In genomic region chr6:131995924-131996323, GRCh38 we compare ENCODE assay signal across 13 cellular contexts. TPM values are rescaled to one million over a fixed set of nuclear protein-coding genes. Genes with fewer than 3 reads are reported as not detected.
DNase-seq lines count a peak whose midpoint lies in the region; ATAC-seq, FAIRE-seq and TF ChIP-seq lines count a peak whose summit lies in the region.
"Had no signal": no experiment of that assay in that cellular context is flagged by ENCODE, and none has a peak within 500 bp of the region (broad histone marks: within the 10 kb centered on the region; RNA-seq: fewer than 3 reads in every experiment).

No MANE protein-coding gene starts in this region.

- no TSS peak for BruUV-seq in IMR-90 (replicated peaks; lab: Mats Ljungman, UMichigan)

- no peak overlapping the region for H4K8ac ChIP-seq in IMR-90 (ENCODE audit: low read depth in 2 of 2, low read length in 2 of 2)

- no peak overlapping the region for H3K14ac ChIP-seq in IMR-90 (replicated peaks; ENCODE audit: low read depth, low read length)

- peak; percentile 36 for FAIRE-seq in bronchial epithelial cell (lab: Jason Lieb, UNC)

- H3K27ac ChIP-seq in IMR-90 (ENCODE audit: insufficient read depth, low read length) (no peak overlapping the region), spleen (no peak overlapping the region), aorta (ENCODE audit: low read depth in 1 of 2, low read length in 2 of 2) (no peak overlapping the region)
- H3K27ac ChIP-seq: heart right ventricle, PC-9, tibial nerve had no signal

- no peak overlapping the region for H3K4me2 ChIP-seq in IMR-90 (ENCODE audit: low read depth, low read length)
- H3K4me2 ChIP-seq: PC-9 had no signal

- H3K27me3 ChIP-seq in IMR-90 (ENCODE audit: control insufficient read depth, insufficient read depth, low read length) (no peaks in the 10 kb centered on the region), bronchial epithelial cell (ENCODE audit: control insufficient read depth, insufficient read depth, low read length) (no peaks in the 10 kb centered on the region), spleen (replicated peaks in 1 of 7) (no peaks in the 10 kb centered on the region), aorta (ENCODE audit: control insufficient read depth in 1 of 2, insufficient read depth in 2 of 2, low read length in 1 of 2) (no peaks in the 10 kb centered on the region)
- H3K27me3 ChIP-seq: heart right ventricle, tibial nerve had no signal

- H2BK120ac ChIP-seq in IMR-90 (ENCODE audit: low read depth, low read length) = no peak overlapping the region

- H3K79me1 ChIP-seq in IMR-90 (ENCODE audit: low read depth in 1 of 2, low read length in 2 of 2) = no peaks in the 10 kb centered on the region

- no peak overlapping the region for H4K91ac ChIP-seq in IMR-90 (ENCODE audit: insufficient read depth, low read depth, low read length)

- intact Hi-C loops in IMR-90 (cut with micrococcal nuclease) (no loop called here), spleen (cut with DNase I; ENCODE audit: low total_unique reads) (no loop called here), aorta (cut with DNase I) (loop anchor here (5.0 kb wide), 2 partner anchors 39 to 44 kb away; partner anchors contain the start of gene CCN2 (in 1 of the 2))

- H2BK20ac ChIP-seq in IMR-90 (ENCODE audit: low read depth, low read length) = no peak overlapping the region

- no peak overlapping the region for H3K4ac ChIP-seq in IMR-90 (ENCODE audit: low read depth, low read length)

- peak; percentile 50 for DNase-seq in AG08396 (ENCODE audit: low spot score)
- peak; percentile 94 for DNase-seq in IMR-90
- peak; percentile 98 for DNase-seq in bronchial epithelial cell (ENCODE audit: low read depth)
- peak; percentile 88 for DNase-seq in kidney tubule cell (ENCODE audit: low spot score)
- no peak for DNase-seq in spleen
- no peak for DNase-seq in stimulated activated naive CD8-positive, alpha-beta T cell treated with anti-CD3 and anti-CD28 coated beads, Interleukin-15, Interleukin-2, amounts not matched to agents 100 U/mL and 50 U/mL, for 24 hours
- DNase-seq in activated gamma-delta T cell (lab: John Stamatoyannopoulos, UW) = no peak
- DNase-seq in aorta = no peak
- DNase-seq: activated T-cell treated with anti-CD3 and anti-CD28 coated beads, Interleukin-2, amount 50 U/mL, for 24 hours; heart right ventricle; right cardiac atrium had no signal

- CTCF ChIA-PET in IMR-90 (lab: Yijun Ruan, JAX) = no interaction called here

- H2BK5ac ChIP-seq in IMR-90 (ENCODE audit: low read depth, low read length, poor library complexity, severe bottlenecking) = peak overlapping the region; percentile 33

- TF ChIP-seq CTCF in IMR-90 (conservative IDR thresholded peaks at IDR 0.05; ENCODE audit: low read depth, low read length) = no peak
- no peak for TF ChIP-seq CTCF in bronchial epithelial cell (IDR thresholded peaks at IDR 0.05; ENCODE audit: insufficient read depth, low read length, severe bottlenecking)
- no peak for TF ChIP-seq CTCF in spleen (IDR thresholded peaks at IDR 0.05 in 8 of 11, conservative IDR thresholded peaks at IDR 0.05 in 3 of 11)

- H3K4me1 ChIP-seq in IMR-90 (ENCODE audit: control insufficient read depth, insufficient read depth, low read length) (peaks cover 2% of the 10 kb centered on the region), spleen (peaks cover 0 to 17% (median 3%) of the 10 kb centered on the region in 6 donors), aorta (ENCODE audit: control insufficient read depth in 1 of 2, insufficient read depth in 2 of 2, low read length in 2 of 2) (peaks cover 0 to 1% of the 10 kb centered on the region in 2 donors)

- WGBS in IMR-90 (ENCODE audit: extremely low coverage in 2 of 2, insufficient read length in 1 of 2), 2 experiments = no CpG with 5 or more reads among the region's 1 CpG
- WGBS in spleen, 5 donors = 42 to 100% (median 92%) methylated on average over 1 of the region's 1 CpG
- WGBS in aorta, 2 donors = 90 to 97% methylated on average over 1 of the region's 1 CpG

- in situ Hi-C loops in IMR-90 (cut with MboI; ENCODE audit: low sequenced_read_pairs) = no loop called here

- no peak for TF ChIP-seq POLR2A in IMR-90 (IDR thresholded peaks at IDR 0.05; ENCODE audit: low read depth, low read length)
- TF ChIP-seq POLR2A in spleen (IDR thresholded peaks at IDR 0.05) = no peak

- H3K56ac ChIP-seq in IMR-90 (ENCODE audit: extremely low read depth, insufficient read depth, low read length) = no peak overlapping the region

- H2AK5ac ChIP-seq in IMR-90 (ENCODE audit: low read depth, low read length) = no peak overlapping the region

- ATAC-seq in IMR-90 (ENCODE audit: low read depth) = peak; percentile 85
- ATAC-seq in stimulated activated naive CD8-positive, alpha-beta T cell treated with anti-CD3 and anti-CD28 coated beads, Interleukin-15, Interleukin-2, amounts not matched to agents 100 U/mL and 50 U/mL, for 24 hours = no peak
- ATAC-seq in aorta (ENCODE audit: low FRiP score) = no peak
- ATAC-seq: heart right ventricle, right cardiac atrium had no signal

- no peak overlapping the region for H2BK15ac ChIP-seq in IMR-90 (ENCODE audit: low read depth, low read length)

- no peak overlapping the region for H3K9ac ChIP-seq in IMR-90 (ENCODE audit: low read depth, low read length)

- H4K5ac ChIP-seq in IMR-90 (ENCODE audit: low read depth, low read length) = no peak overlapping the region

- H3K4me3 ChIP-seq in IMR-90 (ENCODE audit: insufficient read depth, low read depth, low read length) = no peak overlapping the region
- no peak overlapping the region for H3K4me3 ChIP-seq in bronchial epithelial cell (ENCODE audit: low read depth, low read length)
- no peak overlapping the region for H3K4me3 ChIP-seq in spleen
- H3K4me3 ChIP-seq in aorta (ENCODE audit: low read length in 2 of 2) = no peak overlapping the region
- H3K4me3 ChIP-seq: heart right ventricle, PC-9, tibial nerve had no signal

- H3K9me3 ChIP-seq in IMR-90 (ENCODE audit: control insufficient read depth, insufficient read depth, low read length) (peaks cover 2% of the 10 kb centered on the region), spleen (peaks cover 0 to 10% (median 0%) of the 10 kb centered on the region in 8 donors), aorta (ENCODE audit: control insufficient read depth, low read length) (no peaks in the 10 kb centered on the region)

- TF ChIP-seq RAD21 in IMR-90 (IDR thresholded peaks at IDR 0.05; ENCODE audit: low read length) = no peak

- no peak overlapping the region for H2AFZ ChIP-seq in IMR-90 (replicated peaks; ENCODE audit: low read length, poor library complexity)
- H2AFZ ChIP-seq: PC-9 had no signal

- POLR2A ChIA-PET in IMR-90 (lab: Charles Lee; ENCODE audit: unreplicated experiment) = no interaction called here

- no peak overlapping the region for H3K18ac ChIP-seq in IMR-90 (ENCODE audit: low read depth, low read length)

- H4K20me1 ChIP-seq in IMR-90 (ENCODE audit: insufficient read depth, low read length) = no peaks in the 10 kb centered on the region

- dilution Hi-C loops in IMR-90 (cut with HindIII; ENCODE audit: low sequenced_read_pairs, unreplicated experiment) = no loop called here

- no peak overlapping the region for H3K23ac ChIP-seq in IMR-90 (ENCODE audit: low read depth, low read length)

- H3K9me1 ChIP-seq in IMR-90 (ENCODE audit: insufficient read depth, low read length) = peaks cover 3% of the 10 kb centered on the region

- H3K36me3 ChIP-seq in IMR-90 (ENCODE audit: control insufficient read depth, insufficient read depth, low read length) (no peaks in the 10 kb centered on the region), bronchial epithelial cell (ENCODE audit: control insufficient read depth, insufficient read depth, low read length) (no peaks in the 10 kb centered on the region), spleen (no peaks in the 10 kb centered on the region), aorta (ENCODE audit: control insufficient read depth in 1 of 2, insufficient read depth in 2 of 2, low read length in 1 of 2) (no peaks in the 10 kb centered on the region)
- H3K36me3 ChIP-seq: heart right ventricle, tibial nerve had no signal

- H2AK9ac ChIP-seq in IMR-90 (replicated peaks; ENCODE audit: low read depth, low read length, poor library complexity) = no peak overlapping the region

TF ChIP-seq in IMR-90, 13 proteins besides CTCF, POLR2A, EP300 and RAD21:
- TF ChIP-seq RCOR1 (IDR thresholded peaks at IDR 0.05; ENCODE audit: insufficient replicate concordance, low read length) (no peak), CHD1 (IDR thresholded peaks at IDR 0.05; ENCODE audit: low read depth, low read length) (no peak), NFE2L2 (IDR thresholded peaks at IDR 0.05; ENCODE audit: low read depth, low read length) (no peak), FOS (IDR thresholded peaks at IDR 0.05; ENCODE audit: low read depth, low read length) (peak; percentile 91), SMC3 (IDR thresholded peaks at IDR 0.05; ENCODE audit: low read depth, low read length) (no peak), ELK1 (IDR thresholded peaks at IDR 0.05; ENCODE audit: borderline replicate concordance, low read depth, low read length) (no peak), MXI1 (IDR thresholded peaks at IDR 0.05; ENCODE audit: borderline replicate concordance, low read depth, low read length) (no peak), CEBPB (IDR thresholded peaks at IDR 0.05; ENCODE audit: low read depth, low read length) (peak; percentile 25; the same call in 1 of the 2 replicates), MAZ (IDR thresholded peaks at IDR 0.05; ENCODE audit: borderline replicate concordance, low read depth, low read length) (no peak)
TF ChIP-seq in IMR-90: peak in this region for 2.

RNA-seq across cellular contexts. Expression of gene CCN2, which starts 44.8 kb away (rescaled TPM):
- total RNA-seq in IMR-90 (2012; rRNA removed) (148 and 211 TPM in 2 replicates), bronchial epithelial cell (1.3 and 2.6 TPM in 2 replicates), spleen (100 to 1,000 TPM; 253 to 556 (median 319) TPM), aorta (1,000 to 10,000 TPM in 1 of 2 donors, 100 to 1,000 TPM in 1; 588 to 1,507 TPM)
- polyA plus RNA-seq in IMR-90 (2012; rRNA removed) (1,205 and 1,345 TPM in 2 replicates), spleen (100 to 1,000 TPM in 1 of 3 donors, 10 to 100 TPM in 2; 20.6 to 115 (median 74.2) TPM), aorta (100 to 1,000 TPM; 221 to 957 TPM)
- 703 and 2,182 TPM in 2 replicates for polyA plus RNA-seq in IMR-90 (2012; cell fraction: cytosol; rRNA removed)
- polyA plus RNA-seq in IMR-90 (2012; cell fraction: nucleus; rRNA removed; ENCODE audit: low replicate concordance) = 1,717 and 1,819 TPM in 2 replicates

Comparison
In these comparisons a context has a peak if more than half of its experiments do, and no peak if none do; other contexts are left out.
1. DNase-seq: peak in AG08396 (single experiment), IMR-90 (single experiment), bronchial epithelial cell (single experiment) and kidney tubule cell (single experiment); none in spleen (single experiment), stimulated activated naive CD8-positive, alpha-beta T cell treated with anti-CD3 and anti-CD28 coated beads, Interleukin-15, Interleukin-2, amounts not matched to agents 100 U/mL and 50 U/mL, for 24 hours (single experiment), activated gamma-delta T cell (single experiment) and aorta (0 of 2).
2. RNA of gene CCN2, which starts 44.8 kb away (total RNA-seq): 588 to 1,507 TPM in aorta, 253 to 556 TPM in spleen and 148 to 211 TPM in IMR-90; 1.3 to 2.6 TPM in bronchial epithelial cell; every median in the first group is over 10 times any median in the second.
3. intact Hi-C loops: an anchor here in aorta (5.0 kb wide); none called in IMR-90 and spleen.